6 cellular contexts compared by ENCODE assay signal in the genomic region with DNA sequence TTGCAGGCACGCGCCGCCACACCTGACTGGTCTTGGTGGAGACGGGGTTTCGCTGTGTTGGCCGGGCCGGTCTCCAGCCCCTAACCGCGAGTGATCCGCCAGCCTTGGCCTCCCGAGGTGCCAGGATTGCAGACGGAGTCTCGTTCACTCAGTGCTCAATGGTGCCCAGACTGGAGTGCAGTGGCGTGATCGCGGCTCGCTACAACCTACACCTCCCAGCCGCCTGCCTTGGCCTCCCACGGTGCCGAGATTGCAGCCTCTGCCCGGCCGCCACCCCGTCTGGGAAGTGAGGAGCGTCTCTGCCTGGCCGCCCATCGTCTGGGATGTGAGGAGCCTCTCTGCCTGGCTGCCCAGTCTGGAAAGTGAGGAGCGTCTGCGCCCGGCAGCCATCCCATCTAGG. TPM values are rescaled to one million over a fixed set of nuclear protein-coding genes. Genes with fewer than 3 reads are reported as not detected.
"Had no signal": no experiment of that assay in that cellular context is flagged by ENCODE, and none has a peak within 500 bp of the region (broad histone marks: within the 10 kb centered on the region; RNA-seq: fewer than 3 reads in every experiment).

No MANE protein-coding gene starts in this region.

RNA-seq across cellular contexts. Expression of a gene that starts 30.4 kb away (rescaled TPM):
- total RNA-seq: OCI-LY7, Right ventricle myocardium inferior, Right ventricle myocardium superior, RPMI7951, SJSA1, SK-MEL-5 had no signal
